In genomic region chr2:161384864-161385263, GRCh38 we compare ENCODE assay signal across 10 cellular contexts. TPM values are rescaled to one million over a fixed set of nuclear protein-coding genes. Genes with fewer than 3 reads are reported as not detected.
A peak's percentile ranks its signal among the peaks of the same experiment; 100 is the strongest.
DNase-seq lines count a peak whose midpoint lies in the region; ATAC-seq, FAIRE-seq and TF ChIP-seq lines count a peak whose summit lies in the region.
"Had no signal": no experiment of that assay in that cellular context is flagged by ENCODE, and none has a peak within 500 bp of the region (broad histone marks: within the 10 kb centered on the region; RNA-seq: fewer than 3 reads in every experiment).

No MANE protein-coding gene starts in this region.

- no TSS peak for BruUV-seq in HepG2 (replicated peaks; lab: Mats Ljungman, UMichigan)

- H3K4me1 ChIP-seq in HepG2 (ENCODE audit: insufficient read depth, low read length), result no peaks in the 10 kb centered on the region

- H3K27me3 ChIP-seq in HepG2 (ENCODE audit: control insufficient read depth in 1 of 2, insufficient read depth in 2 of 2, low read length in 2 of 2), result no peaks in the 10 kb centered on the region

- in situ Hi-C loops in HepG2 (cut with HindIII; ENCODE audit: extremely low pct_ligation_motif_present, low pct_unique_long_range_greater_than_20kb), result no loop called here

- H3K36me3 ChIP-seq in HepG2 (replicated peaks in 1 of 2; ENCODE audit: control insufficient read depth in 1 of 2, insufficient read depth in 2 of 2, low read length in 2 of 2), result peaks cover 2 to 13% of the 10 kb centered on the region in 2 experiments; a peak in 2 of 5 replicates

- CTCF ChIA-PET in HepG2 (lab: Yijun Ruan, JAX; ENCODE audit: low intra/inter-chr PET ratio, low total read pairs), result no interaction called here

- H3K4me3 Mint-ChIP-seq in T-helper 2 cell treated with Interferon-gamma antibody and Interleukin-4, amounts not matched to agents 5 μg/mL and 100 μg/mL, for 36 hours, result peak overlapping the region; percentile 70

- no peaks in the 10 kb centered on the region for H4K20me1 ChIP-seq in HepG2 (ENCODE audit: insufficient read depth, low read length)

- no peak for TF ChIP-seq CTCF in GM20000 (IDR thresholded peaks at IDR 0.05; ENCODE audit: extremely low read depth, missing control alignments)
- TF ChIP-seq CTCF in HepG2 (CRISPR knock-in tag; IDR thresholded peaks at IDR 0.05), result no peak

- H3K9me3 ChIP-seq in HepG2 (ENCODE audit: low read length), result no peaks in the 10 kb centered on the region

- no peak overlapping the region for H2AFZ ChIP-seq in HepG2 (ENCODE audit: low read length)

- H3K79me2 ChIP-seq in HepG2 (ENCODE audit: insufficient read depth, low read length), result no peaks in the 10 kb centered on the region

- no peak overlapping the region for H3K4me2 ChIP-seq in HepG2 (ENCODE audit: low read depth, low read length)

- peak overlapping the region; percentile 84 for H3K27ac Mint-ChIP-seq in T-helper 2 cell treated with Interferon-gamma antibody and Interleukin-4, amounts not matched to agents 5 μg/mL and 100 μg/mL, for 36 hours

- DNase-seq in GM20000 (ENCODE audit: low spot score) (peak; percentile 29), NCI-H510A treated with DMSO at 0.1 percent for 48 hours (lab: John Stamatoyannopoulos, UW) (no peak), HepG2 (ENCODE audit: low spot score) (no peak), activated gamma-delta T cell treated with Interleukin-2 at 50 U/mL for 16 hours (no peak), COLO668 (lab: John Stamatoyannopoulos, UW; ENCODE audit: unreplicated experiment) (no peak)
- peak; percentile 33 for DNase-seq in T-helper 2 cell treated with Interferon-gamma antibody and Interleukin-4, amounts not matched to agents 5 μg/mL and 100 μg/mL, for 36 hours (ENCODE audit: low spot score)

- no peak for TF ChIP-seq POLR2A in HepG2 (IDR thresholded peaks at IDR 0.05; ENCODE audit: insufficient read depth in 1 of 2, low read depth in 2 of 2, low read length in 2 of 2)

- ATAC-seq in GM18517 (IDR thresholded peaks at IDR 0.05; ENCODE audit: unreplicated experiment) (peak; percentile 83), HG03095 (IDR thresholded peaks at IDR 0.05; ENCODE audit: unreplicated experiment) (peak; percentile 66), HepG2 (no peak)

- no peak for TF ChIP-seq RAD21 in HepG2 (CRISPR knock-in tag; IDR thresholded peaks at IDR 0.05)

- no peaks in the 10 kb centered on the region for H3K9me3 Mint-ChIP-seq in T-helper 2 cell treated with Interferon-gamma antibody and Interleukin-4, amounts not matched to agents 5 μg/mL and 100 μg/mL, for 36 hours

- POLR2A ChIA-PET in HepG2 (lab: Yijun Ruan, JAX), result no interaction called here

- H3K4me1 Mint-ChIP-seq in T-helper 2 cell treated with Interferon-gamma antibody and Interleukin-4, amounts not matched to agents 5 μg/mL and 100 μg/mL, for 36 hours (ENCODE audit: low read depth), result peaks cover 34% of the 10 kb centered on the region

- no peak overlapping the region for H3K4me3 ChIP-seq in HepG2 (replicated peaks in 1 of 3; ENCODE audit: insufficient read depth in 1 of 3, low read depth in 2 of 3, low read length in 3 of 3)
- H3K4me3 ChIP-seq: SK-N-MC had no signal

- H3K9ac ChIP-seq in HepG2 (ENCODE audit: insufficient read depth, low read depth, low read length), result no peak overlapping the region

- H3K27ac ChIP-seq in HepG2 (ENCODE audit: extremely low read length, insufficient read depth, low read length), result no peak overlapping the region

- no peaks in the 10 kb centered on the region for H3K27me3 Mint-ChIP-seq in T-helper 2 cell treated with Interferon-gamma antibody and Interleukin-4, amounts not matched to agents 5 μg/mL and 100 μg/mL, for 36 hours (ENCODE audit: low read depth)

- intact Hi-C loops in HepG2 (cut with micrococcal nuclease; ENCODE audit: unreplicated experiment), result no loop called here

- no peak for FAIRE-seq in HepG2 (lab: Jason Lieb, UNC)

- no peak for TF ChIP-seq EP300 in HepG2 (IDR thresholded peaks at IDR 0.05; ENCODE audit: low read depth in 2 of 2, low read length in 2 of 2)
- TF ChIP-seq EP300 in HepG2 (CRISPR knock-in tag; IDR thresholded peaks at IDR 0.05; ENCODE audit: borderline replicate concordance), result no peak

- peaks cover 11% of the 10 kb centered on the region for H3K36me3 Mint-ChIP-seq in T-helper 2 cell treated with Interferon-gamma antibody and Interleukin-4, amounts not matched to agents 5 μg/mL and 100 μg/mL, for 36 hours (ENCODE audit: low read depth)

TF ChIP-seq in HepG2, 621 proteins besides CTCF, POLR2A, EP300 and RAD21 (continues in another document):
- no peak for TF ChIP-seq PHB2 (IDR thresholded peaks at IDR 0.05; ENCODE audit: partially characterized antibody)
- TF ChIP-seq FOXO1 (CRISPR knock-in tag; IDR thresholded peaks at IDR 0.05), result no peak
- no peak for TF ChIP-seq ZNF83 (CRISPR knock-in tag; IDR thresholded peaks at IDR 0.05; ENCODE audit: borderline replicate concordance)
- no peak for TF ChIP-seq ELF4 (CRISPR knock-in tag; IDR thresholded peaks at IDR 0.05; ENCODE audit: borderline replicate concordance)
- no peak for TF ChIP-seq NR2F1 (CRISPR knock-in tag; IDR thresholded peaks at IDR 0.05)
- no peak for TF ChIP-seq NPAS2 (CRISPR knock-in tag; IDR thresholded peaks at IDR 0.05; ENCODE audit: borderline replicate concordance)
- TF ChIP-seq TMF1 (CRISPR knock-in tag; IDR thresholded peaks at IDR 0.05; ENCODE audit: low read depth), result no peak
- no peak for TF ChIP-seq ZNF33A (CRISPR knock-in tag; IDR thresholded peaks at IDR 0.05; ENCODE audit: borderline replicate concordance)
- TF ChIP-seq ZNF432 (CRISPR knock-in tag; IDR thresholded peaks at IDR 0.05; ENCODE audit: borderline replicate concordance), result no peak
- no peak for TF ChIP-seq JARID2 (CRISPR knock-in tag; IDR thresholded peaks at IDR 0.05; ENCODE audit: insufficient replicate concordance)
- no peak for TF ChIP-seq PRPF4 (IDR thresholded peaks at IDR 0.05; ENCODE audit: low read depth, low read length, poor library complexity, severe bottlenecking)
- TF ChIP-seq ZBTB14 (CRISPR knock-in tag; IDR thresholded peaks at IDR 0.05), result no peak
- TF ChIP-seq, protein P1, sequence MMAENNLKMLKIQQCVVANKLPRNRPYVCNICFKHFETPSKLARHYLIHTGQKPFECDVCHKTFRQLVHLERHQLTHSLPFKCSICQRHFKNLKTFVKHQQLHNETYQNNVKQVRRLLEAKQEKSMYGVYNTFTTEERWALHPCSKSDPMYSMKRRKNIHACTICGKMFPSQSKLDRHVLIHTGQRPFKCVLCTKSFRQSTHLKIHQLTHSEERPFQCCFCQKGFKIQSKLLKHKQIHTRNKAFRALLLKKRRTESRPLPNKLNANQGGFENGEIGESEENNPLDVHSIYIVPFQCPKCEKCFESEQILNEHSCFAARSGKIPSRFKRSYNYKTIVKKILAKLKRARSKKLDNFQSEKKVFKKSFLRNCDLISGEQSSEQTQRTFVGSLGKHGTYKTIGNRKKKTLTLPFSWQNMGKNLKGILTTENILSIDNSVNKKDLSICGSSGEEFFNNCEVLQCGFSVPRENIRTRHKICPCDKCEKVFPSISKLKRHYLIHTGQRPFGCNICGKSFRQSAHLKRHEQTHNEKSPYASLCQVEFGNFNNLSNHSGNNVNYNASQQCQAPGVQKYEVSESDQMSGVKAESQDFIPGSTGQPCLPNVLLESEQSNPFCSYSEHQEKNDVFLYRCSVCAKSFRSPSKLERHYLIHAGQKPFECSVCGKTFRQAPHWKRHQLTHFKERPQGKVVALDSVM (CRISPR knock-in tag; IDR thresholded peaks at IDR 0.05), result no peak

RNA-seq across cellular contexts. Expression of gene TBR1, which starts 31.2 kb away (rescaled TPM):
- not detected in 2 replicates for total RNA-seq in HepG2 (2016; rRNA removed; fragmentation: Illumina TruSeq; extraction: Trizol)
- not detected in 2 replicates for total RNA-seq in HepG2 (2016; cell fraction: cytosol; rRNA removed; fragmentation: Illumina TruSeq; extraction: Trizol; ENCODE audit: low read depth)
- total RNA-seq in HepG2 (2016; cell fraction: insoluble cytoplasmic fraction; rRNA removed; fragmentation: Illumina TruSeq; extraction: Trizol), result 0.09 TPM in 1 of 2 replicates, not detected in the other
- total RNA-seq in HepG2 (2016; cell fraction: membrane; rRNA removed; fragmentation: Illumina TruSeq; extraction: Trizol), result not detected in 2 replicates
- total RNA-seq in HepG2 (2016; cell fraction: nucleus; rRNA removed; fragmentation: Illumina TruSeq; extraction: Trizol), result 0.03 and 0.06 TPM in 2 replicates
- 0.03 TPM in 1 of 2 replicates, not detected in the other for polyA plus RNA-seq in HepG2 (2011; rRNA removed)
- polyA plus RNA-seq in HepG2 (2011; cell fraction: cytosol; rRNA removed), result not detected in 2 replicates
- polyA plus RNA-seq in HepG2 (2011; cell fraction: nucleus; rRNA removed), result 0.05 and 0.10 TPM in 2 replicates
- polyA plus RNA-seq in HepG2 (2012), result not detected in 2 replicates
- not detected in 2 replicates for polyA plus RNA-seq in HepG2 (2016; cell fraction: cytosol; fragmentation: Illumina TruSeq; extraction: Trizol; ENCODE audit: low read depth)
- polyA plus RNA-seq in HepG2 (2016; cell fraction: insoluble cytoplasmic fraction; fragmentation: Illumina TruSeq; extraction: Trizol; ENCODE audit: low read depth), result not detected in 2 replicates
- polyA plus RNA-seq in HepG2 (2016; cell fraction: membrane; fragmentation: Illumina TruSeq; extraction: Trizol; ENCODE audit: low read depth), result not detected in 2 replicates
- polyA plus RNA-seq in HepG2 (2016; cell fraction: nucleus; fragmentation: Illumina TruSeq; extraction: Trizol; ENCODE audit: insufficient read depth, low read depth), result not detected in 2 replicates
- 0.04 TPM in 1 of 2 replicates, not detected in the other for polyA minus RNA-seq in HepG2 (2011; rRNA and poly(A)+ RNA removed; ENCODE audit: low replicate concordance)
- polyA minus RNA-seq in HepG2 (2011; cell fraction: cytosol; rRNA and poly(A)+ RNA removed), result not detected in 2 replicates
- polyA minus RNA-seq in HepG2 (2011; cell fraction: nucleus; rRNA and poly(A)+ RNA removed), result 0.37 and 0.52 TPM in 2 replicates
- total RNA-seq: fibroblast of lung had no signal
- polyA plus RNA-seq: fibroblast of lung had no signal

Comparison
In these comparisons a context has a peak if more than half of its experiments do, and no peak if none do; other contexts are left out.
1. DNase-seq: peak in GM20000 (single experiment) and T-helper 2 cell treated with Interferon-gamma antibody and Interleukin-4, amounts not matched to agents 5 μg/mL and 100 μg/mL, for 36 hours (single experiment); none in NCI-H510A treated with DMSO at 0.1 percent for 48 hours (single experiment), HepG2 (single experiment), activated gamma-delta T cell treated with Interleukin-2 at 50 U/mL for 16 hours (single experiment) and COLO668 (single experiment).